In genomic region chr3:142723968-142724681, GRCh38 we compare ENCODE assay signal across 8 cellular contexts. TPM values are rescaled to one million over a fixed set of nuclear protein-coding genes. Genes with fewer than 3 reads are reported as not detected.
A peak's percentile ranks its signal among the peaks of the same experiment; 100 is the strongest.
DNase-seq lines count a peak whose midpoint lies in the region; ATAC-seq, FAIRE-seq and TF ChIP-seq lines count a peak whose summit lies in the region.

Gene TRPC1 (plus strand): TSS chr3:142724034. CDS start chr3:142724560, 526 bp downstream.

- BruUV-seq in endothelial cell of umbilical vein (replicated peaks; lab: Mats Ljungman, UMichigan), result no TSS peak

- TF ChIP-seq CTCF in CD14-positive monocyte (IDR thresholded peaks at IDR 0.05), result no peak
- no peak for TF ChIP-seq CTCF in endothelial cell of umbilical vein (IDR thresholded peaks at IDR 0.05; ENCODE audit: extremely low read depth in 1 of 2, insufficient read depth in 1 of 2, low read depth in 1 of 2, low read length in 2 of 2)
- TF ChIP-seq CTCF in mesothelial cell of epicardium (IDR thresholded peaks at IDR 0.05; ENCODE audit: unreplicated experiment), result no peak

- H3K27me3 Mint-ChIP-seq in CD14-positive monocyte (ENCODE audit: low read depth in 3 of 3) (peaks cover 41 to 69% (median 51%) of the 10 kb centered on the region in 3 donors), mesothelial cell of epicardium (ENCODE audit: low read depth) (no peaks in the 10 kb centered on the region)
- peaks cover 62% of the 10 kb centered on the region for H3K27me3 Mint-ChIP-seq in activated CD8-positive, alpha-beta memory T cell treated with anti-CD3 and anti-CD28 coated beads, Interleukin-2, amount 10 ng/mL, durations not matched to agents 7 days and 5 days

- TF ChIP-seq POLR2A in endothelial cell of umbilical vein (IDR thresholded peaks at IDR 0.05; ENCODE audit: low read depth, low read length), result peak; percentile 69

- peak within 1 kb of the TSS; percentile 97 for H3K4me2 ChIP-seq in endothelial cell of umbilical vein (ENCODE audit: insufficient read depth, low read length)

- no peaks in the 10 kb centered on the region for H3K9me3 ChIP-seq in endothelial cell of umbilical vein (replicated peaks; ENCODE audit: control insufficient read depth, insufficient read depth, low read length)

- H2AFZ ChIP-seq in endothelial cell of umbilical vein (ENCODE audit: low read depth, low read length), result peak within 1 kb of the TSS; percentile 98

- peak; percentile 21 for FAIRE-seq in endothelial cell of umbilical vein (lab: Jason Lieb, UNC)

- ATAC-seq in GM19351 (IDR thresholded peaks at IDR 0.05; ENCODE audit: unreplicated experiment), result peak; percentile 93
- peak; percentile 90 for ATAC-seq in HG03469 (IDR thresholded peaks at IDR 0.05; ENCODE audit: unreplicated experiment)
- peak; percentile 97 for ATAC-seq in activated CD8-positive, alpha-beta memory T cell treated with anti-CD3 and anti-CD28 coated beads, Interleukin-2, amount 10 ng/mL, durations not matched to agents 7 days and 5 days

- DNase-seq in CD14-positive monocyte (ENCODE audit: low spot score) (peak; percentile 63), NCI-H82 (lab: John Stamatoyannopoulos, UW) (peak; percentile 95), endothelial cell of umbilical vein (ENCODE audit: low read depth, low spot score) (peak; percentile 80), mesothelial cell of epicardium (ENCODE audit: low spot score in 2 of 2, unreplicated experiment in 2 of 2) (peak; percentile 46 to 77)
- DNase-seq in activated CD8-positive, alpha-beta memory T cell treated with anti-CD3 and anti-CD28 coated beads, Interleukin-2, amount 10 ng/mL, durations not matched to agents 7 days and 5 days, result peak; percentile 65
- peak; percentile 49 to 55 for DNase-seq in stimulated activated CD8-positive, alpha-beta memory T cell treated with anti-CD3 and anti-CD28 coated beads, Interleukin-15, amount 100 ng/mL, for 4 hours (ENCODE audit: low read depth in 2 of 2)

- POLR2A ChIA-PET in endothelial cell of umbilical vein (lab: Charles Lee), result no interaction called here

- no peaks in the 10 kb centered on the region for H3K36me3 Mint-ChIP-seq in CD14-positive monocyte
- no peaks in the 10 kb centered on the region for H3K36me3 Mint-ChIP-seq in activated CD8-positive, alpha-beta memory T cell treated with anti-CD3 and anti-CD28 coated beads, Interleukin-2, amount 10 ng/mL, durations not matched to agents 7 days and 5 days
- peaks cover 2% of the 10 kb centered on the region for H3K36me3 Mint-ChIP-seq in mesothelial cell of epicardium

- H4K20me1 ChIP-seq in endothelial cell of umbilical vein (replicated peaks; ENCODE audit: control insufficient read depth, extremely low read depth, insufficient read depth, low read length), result no peaks in the 10 kb centered on the region

- intact Hi-C loops in CD14-positive monocyte (cut with micrococcal nuclease) (no loop called here), endothelial cell of umbilical vein (cut with micrococcal nuclease) (loop anchor here (2.0 to 5.0 kb wide), 4 partner anchors 127 to 278 kb away; partner anchors contain the start of genes ATR, PLS1 and U2SURP)

- peaks cover 3 to 11% (median 4%) of the 10 kb centered on the region in 7 donors for H3K9me3 Mint-ChIP-seq in CD14-positive monocyte
- no peaks in the 10 kb centered on the region for H3K9me3 Mint-ChIP-seq in activated CD8-positive, alpha-beta memory T cell treated with anti-CD3 and anti-CD28 coated beads, Interleukin-2, amount 10 ng/mL, durations not matched to agents 7 days and 5 days (ENCODE audit: low read depth)
- peaks cover 17% of the 10 kb centered on the region for H3K9me3 Mint-ChIP-seq in mesothelial cell of epicardium

- H3K4me3 ChIP-seq in endothelial cell of umbilical vein (replicated peaks in 1 of 3; ENCODE audit: insufficient read depth in 1 of 3, low read depth in 1 of 3, low read length in 3 of 3), result peak within 1 kb of the TSS; percentile 25 to 79 (median 68)

- dilution Hi-C loops in endothelial cell of umbilical vein (cut with MboI; ENCODE audit: extremely low pct_ligation_motif_present, low sequenced_read_pairs), result no loop called here

- H3K79me2 ChIP-seq in endothelial cell of umbilical vein (ENCODE audit: control insufficient read depth, insufficient read depth, low read length), result no peaks in the 10 kb centered on the region

- peak within 1 kb of the TSS; percentile 94 for H3K9ac ChIP-seq in endothelial cell of umbilical vein (replicated peaks; ENCODE audit: extremely low read depth, insufficient read depth, low read length)

- H3K27ac Mint-ChIP-seq in CD14-positive monocyte (peak within 1 kb of the TSS in 4 of 7 donors; percentile 51 to 89 (median 66)), mesothelial cell of epicardium (peak within 1 kb of the TSS; percentile 94)
- peak within 1 kb of the TSS; percentile 89 for H3K27ac Mint-ChIP-seq in activated CD8-positive, alpha-beta memory T cell treated with anti-CD3 and anti-CD28 coated beads, Interleukin-2, amount 10 ng/mL, durations not matched to agents 7 days and 5 days

- H3K4me1 Mint-ChIP-seq in CD14-positive monocyte (peaks cover 9% of the 10 kb centered on the region), mesothelial cell of epicardium (peaks cover 14% of the 10 kb centered on the region)
- peaks cover 12% of the 10 kb centered on the region for H3K4me1 Mint-ChIP-seq in activated CD8-positive, alpha-beta memory T cell treated with anti-CD3 and anti-CD28 coated beads, Interleukin-2, amount 10 ng/mL, durations not matched to agents 7 days and 5 days

- peak within 1 kb of the TSS; percentile 72 for H3K27ac ChIP-seq in endothelial cell of umbilical vein (ENCODE audit: insufficient read depth, low read depth, low read length)

- H3K4me1 ChIP-seq in endothelial cell of umbilical vein (ENCODE audit: control insufficient read depth, extremely low read depth, insufficient read depth, low read length), result peaks cover 7% of the 10 kb centered on the region

- H3K27me3 ChIP-seq in endothelial cell of umbilical vein (ENCODE audit: control insufficient read depth in 2 of 2, insufficient read depth in 2 of 2, low read length in 2 of 2), result no peaks in the 10 kb centered on the region

- CTCF ChIA-PET in activated CD8-positive, alpha-beta memory T cell treated with anti-CD3 and anti-CD28 coated beads, Interleukin-2, amount 10 ng/mL, durations not matched to agents 7 days and 5 days (lab: Charles Lee), result interaction anchor here (0.9 kb wide), 1 partner anchor 127 kb away, joined by 4 read pairs; the partner anchor contains the start of gene PLS1
- CTCF ChIA-PET in endothelial cell of umbilical vein (lab: Charles Lee), result interaction anchor here (0.5 to 2.6 kb wide), 4 partner anchors 12 to 137 kb away, joined by 3 to 9 read pairs (median 5); no protein-coding TSS in a partner anchor

- H3K9me1 ChIP-seq in endothelial cell of umbilical vein (replicated peaks; ENCODE audit: control insufficient read depth, extremely low read depth, insufficient read depth, low read length), result no peaks in the 10 kb centered on the region

- H3K4me3 Mint-ChIP-seq in CD14-positive monocyte (peak within 1 kb of the TSS; percentile 85 to 92), mesothelial cell of epicardium (peak within 1 kb of the TSS; percentile 95)
- peak within 1 kb of the TSS; percentile 79 for H3K4me3 Mint-ChIP-seq in activated CD8-positive, alpha-beta memory T cell treated with anti-CD3 and anti-CD28 coated beads, Interleukin-2, amount 10 ng/mL, durations not matched to agents 7 days and 5 days

- H3K36me3 ChIP-seq in endothelial cell of umbilical vein (ENCODE audit: control insufficient read depth in 2 of 2, extremely low read depth in 1 of 2, insufficient read depth in 2 of 2, low read length in 2 of 2), result no peaks in the 10 kb centered on the region

TF ChIP-seq in endothelial cell of umbilical vein, 7 proteins besides CTCF, POLR2A, EP300 and RAD21:
- no peak for TF ChIP-seq EZH2 (IDR thresholded peaks at IDR 0.05; ENCODE audit: borderline replicate concordance, low read depth, low read length, severe bottlenecking)
- TF ChIP-seq POLR2AphosphoS5 (IDR thresholded peaks at IDR 0.05; ENCODE audit: insufficient read depth, low read depth, low read length), result peak; percentile 32
- TF ChIP-seq GATA2 (IDR thresholded peaks at IDR 0.05; ENCODE audit: insufficient read depth, insufficient read length, low read depth, low read length), result no peak

RNA-seq across cellular contexts. Expression of gene TRPC1, which starts in this region (rescaled TPM):
- polyA plus RNA-seq in CD14-positive monocyte (not detected), endothelial cell of umbilical vein (3.0 and 3.5 TPM in 2 replicates)
- total RNA-seq in activated CD8-positive, alpha-beta memory T cell treated with anti-CD3 and anti-CD28 coated beads, Interleukin-2, amount 10 ng/mL, durations not matched to agents 7 days and 5 days, result 1 to 10 TPM; 2.1 to 2.9 TPM
- total RNA-seq in endothelial cell of umbilical vein (5.6 and 5.9 TPM in 2 replicates), mesothelial cell of epicardium (15.5 to 16.0 TPM (median 15.7 TPM) in 3 replicates)
- polyA plus RNA-seq in endothelial cell of umbilical vein (2011; cell fraction: cytosol; rRNA removed), result 2.2 and 2.3 TPM in 2 replicates
- 19.4 and 23.8 TPM in 2 replicates for polyA plus RNA-seq in endothelial cell of umbilical vein (2011; cell fraction: nucleus; rRNA removed)
- polyA plus RNA-seq in endothelial cell of umbilical vein (2012), result 4.1 and 6.2 TPM in 2 replicates
- 12.2 and 20.5 TPM in 2 replicates for polyA minus RNA-seq in endothelial cell of umbilical vein
- 5.1 TPM for polyA minus RNA-seq in endothelial cell of umbilical vein (2011; cell fraction: cytosol; rRNA and poly(A)+ RNA removed)
- 31.8 and 34.0 TPM in 2 replicates for polyA minus RNA-seq in endothelial cell of umbilical vein (2011; cell fraction: nucleus; rRNA and poly(A)+ RNA removed)

Comparison
In these comparisons a context has a peak if more than half of its experiments do, and no peak if none do; other contexts are left out.
1. Peak in every context shown above with its lines: DNase-seq, ATAC-seq, H3K4me3 ChIP-seq and H3K27ac ChIP-seq.
2. Peak in DNase-seq in CD14-positive monocyte; RNA of the gene not detected or under 1 TPM.